21 cellular contexts compared by ENCODE assay signal in the genomic region with DNA sequence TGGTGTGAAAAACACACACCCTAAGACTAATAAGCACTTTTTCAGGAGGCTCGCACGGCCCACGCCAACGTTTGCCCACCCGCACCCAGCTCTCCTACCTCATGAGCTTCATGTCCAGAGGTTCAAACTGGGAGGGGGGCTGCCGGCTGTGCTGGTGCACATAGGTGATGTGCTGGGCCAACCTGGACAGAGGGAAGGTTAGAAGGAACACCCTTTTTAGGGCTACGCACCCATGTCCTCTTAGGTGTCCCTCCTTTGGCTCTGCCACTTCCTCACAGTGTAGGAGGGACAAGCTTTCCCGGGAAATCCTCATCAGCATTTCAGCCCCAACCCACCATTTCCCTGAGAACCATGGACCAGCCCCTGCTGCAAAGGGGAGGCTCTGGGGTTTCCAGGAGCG. TPM values are rescaled to one million over a fixed set of nuclear protein-coding genes. Genes with fewer than 3 reads are reported as not detected.
A peak's percentile ranks its signal among the peaks of the same experiment; 100 is the strongest.
DNase-seq lines count a peak whose midpoint lies in the region; ATAC-seq, FAIRE-seq and TF ChIP-seq lines count a peak whose summit lies in the region.
"Had no signal": no experiment of that assay in that cellular context is flagged by ENCODE, and none has a peak within 500 bp of the region (broad histone marks: within the 10 kb centered on the region; RNA-seq: fewer than 3 reads in every experiment).

No MANE protein-coding gene starts in this region.

- H3K9ac ChIP-seq in HUES64 (ENCODE audit: low read depth, low read length): no peak overlapping the region

- intact Hi-C loops in dendritic cell treated with granulocyte-macrophage colony-stimulating factor and Interleukin-4, amounts not matched to agents 40 ng/mL and 50 ng/mL, for 4 days (cut with micrococcal nuclease): no loop called here

- WGBS in HUES64: 92% methylated on average over 9 of the region's 9 CpGs

- no peak for DNase-seq in activated naive CD4-positive, alpha-beta T cell treated with anti-CD3 and anti-CD28 coated beads, Interleukin-2, amount 50 U/mL, for 16 hours
- DNase-seq in osteocyte (ENCODE audit: extremely low spot score, unreplicated experiment) (no peak), D341Med (ENCODE audit: low spot score) (no peak), urothelium cell line (ENCODE audit: low spot score) (no peak)
- DNase-seq: activated CD4-positive, CD25-positive, alpha-beta regulatory T cell treated with anti-CD3 and anti-CD28 coated beads, Interleukin-2, amount 50 U/mL, for 72 hours; C1 segment of cervical spinal cord; GDM1; Kasumi-1; left ventricle myocardium superior; mucosa of descending colon; NCI-H1092 treated with DMSO at 0.1 percent for 48 hours; NCI-H2107; NCI-H524; RPMI8226; stimulated activated CD4-positive, alpha-beta T cell treated with anti-CD3 and anti-CD28 coated beads, Interleukin-12 subunit alpha, Interleukin-12 subunit beta, amount 100 ng/mL, for 4 hours; SW 1271 had no signal

- H3K27me3 Mint-ChIP-seq in activated naive CD4-positive, alpha-beta T cell treated with anti-CD3 and anti-CD28 coated beads, Interleukin-2, amount 50 U/mL, for 24 hours: no peaks in the 10 kb centered on the region
- no peaks in the 10 kb centered on the region for H3K27me3 Mint-ChIP-seq in dendritic cell treated with granulocyte-macrophage colony-stimulating factor and Interleukin-4, amounts not matched to agents 40 ng/mL and 50 ng/mL, for 4 days
- H3K27me3 Mint-ChIP-seq in osteocyte (ENCODE audit: unreplicated experiment): no peaks in the 10 kb centered on the region

- H3K4me1 Mint-ChIP-seq in activated naive CD4-positive, alpha-beta T cell treated with anti-CD3 and anti-CD28 coated beads, Interleukin-2, amount 50 U/mL, for 24 hours: peaks cover 44% of the 10 kb centered on the region
- peaks cover 45% of the 10 kb centered on the region for H3K4me1 Mint-ChIP-seq in dendritic cell treated with granulocyte-macrophage colony-stimulating factor and Interleukin-4, amounts not matched to agents 40 ng/mL and 50 ng/mL, for 4 days (ENCODE audit: low read depth)
- peaks cover 23% of the 10 kb centered on the region for H3K4me1 Mint-ChIP-seq in osteocyte (ENCODE audit: unreplicated experiment)

- H3K36me3 Mint-ChIP-seq in activated naive CD4-positive, alpha-beta T cell treated with anti-CD3 and anti-CD28 coated beads, Interleukin-2, amount 50 U/mL, for 24 hours: peaks cover 32% of the 10 kb centered on the region
- H3K36me3 Mint-ChIP-seq in dendritic cell treated with granulocyte-macrophage colony-stimulating factor and Interleukin-4, amounts not matched to agents 40 ng/mL and 50 ng/mL, for 4 days (ENCODE audit: low read depth): peaks cover 98% of the 10 kb centered on the region
- peaks cover 66% of the 10 kb centered on the region for H3K36me3 Mint-ChIP-seq in osteocyte (ENCODE audit: unreplicated experiment)

- no peak for FAIRE-seq in urothelium cell line (lab: Jason Lieb, UNC)

- TF ChIP-seq CTCF in osteocyte (IDR thresholded peaks at IDR 0.05): no peak

- H3K4me3 ChIP-seq in HUES64 (ENCODE audit: low read length): no peak overlapping the region
- H3K4me3 ChIP-seq: hepatocyte, mucosa of descending colon had no signal

- H3K9me3 Mint-ChIP-seq in activated naive CD4-positive, alpha-beta T cell treated with anti-CD3 and anti-CD28 coated beads, Interleukin-2, amount 50 U/mL, for 24 hours: no peaks in the 10 kb centered on the region
- H3K9me3 Mint-ChIP-seq in dendritic cell treated with granulocyte-macrophage colony-stimulating factor and Interleukin-4, amounts not matched to agents 40 ng/mL and 50 ng/mL, for 4 days: no peaks in the 10 kb centered on the region
- H3K9me3 Mint-ChIP-seq in osteocyte (ENCODE audit: unreplicated experiment): no peaks in the 10 kb centered on the region

- H3K36me3 ChIP-seq in HUES64 (ENCODE audit: insufficient read depth, low read length): peaks cover 98% of the 10 kb centered on the region

- H3K4me3 Mint-ChIP-seq in activated naive CD4-positive, alpha-beta T cell treated with anti-CD3 and anti-CD28 coated beads, Interleukin-2, amount 50 U/mL, for 24 hours: no peak overlapping the region
- no peak overlapping the region for H3K4me3 Mint-ChIP-seq in dendritic cell treated with granulocyte-macrophage colony-stimulating factor and Interleukin-4, amounts not matched to agents 40 ng/mL and 50 ng/mL, for 4 days
- no peak overlapping the region for H3K4me3 Mint-ChIP-seq in osteocyte (ENCODE audit: unreplicated experiment)

- peak overlapping the region; percentile 62 for H3K27ac Mint-ChIP-seq in activated naive CD4-positive, alpha-beta T cell treated with anti-CD3 and anti-CD28 coated beads, Interleukin-2, amount 50 U/mL, for 24 hours
- H3K27ac Mint-ChIP-seq in dendritic cell treated with granulocyte-macrophage colony-stimulating factor and Interleukin-4, amounts not matched to agents 40 ng/mL and 50 ng/mL, for 4 days: peak overlapping the region; percentile 10
- peak overlapping the region; percentile 14 for H3K27ac Mint-ChIP-seq in osteocyte (ENCODE audit: unreplicated experiment)

- no peak for ATAC-seq in HG03439 (IDR thresholded peaks at IDR 0.05; ENCODE audit: unreplicated experiment)
- ATAC-seq: left ventricle myocardium superior, mucosa of descending colon had no signal

- no peaks in the 10 kb centered on the region for H3K9me3 ChIP-seq in HUES64 (ENCODE audit: insufficient read depth, low read depth, low read length)
- H3K9me3 ChIP-seq: mucosa of descending colon had no signal

- H3K27ac ChIP-seq in HUES64 (ENCODE audit: low read depth, low read length): peak overlapping the region; percentile 21; the same call in 1 of the 2 replicates
- H3K27ac ChIP-seq: hepatocyte had no signal

- H3K4me1 ChIP-seq in HUES64 (ENCODE audit: insufficient read depth, low read length): peaks cover 6% of the 10 kb centered on the region; the same call in 1 of the 2 replicates

- H3K27me3 ChIP-seq in HUES64 (ENCODE audit: insufficient read depth, low read length): no peaks in the 10 kb centered on the region
- H3K27me3 ChIP-seq: hepatocyte had no signal

RNA-seq across cellular contexts. Expression of a gene that starts 5.9 kb away (rescaled TPM):
- polyA plus RNA-seq in HUES64 (2013, experiment 1 of 2): 226 TPM
- 205 TPM for polyA plus RNA-seq in HUES64 (2013, experiment 2 of 2)
- 73.3 and 77.8 TPM in 2 replicates for total RNA-seq in osteocyte

RNA-seq across cellular contexts. Expression of a gene that starts 6.2 kb away (rescaled TPM):
- 14.9 TPM for polyA plus RNA-seq in HUES64 (2013, experiment 1 of 2)
- 11.3 TPM for polyA plus RNA-seq in HUES64 (2013, experiment 2 of 2)
- total RNA-seq in osteocyte: 22.0 and 27.4 TPM in 2 replicates

RNA-seq across cellular contexts. Expression of a gene that starts 6.5 kb away (rescaled TPM):
- polyA plus RNA-seq in HUES64 (2013, experiment 1 of 2): 89.7 TPM
- 91.2 TPM for polyA plus RNA-seq in HUES64 (2013, experiment 2 of 2)
- total RNA-seq in osteocyte: 93.7 and 101 TPM in 2 replicates

RNA-seq across cellular contexts. Expression of a gene that starts 13.8 kb away (rescaled TPM):
- 34.8 TPM for polyA plus RNA-seq in HUES64 (2013, experiment 1 of 2)
- 34.5 TPM for polyA plus RNA-seq in HUES64 (2013, experiment 2 of 2)
- total RNA-seq in osteocyte: 35.4 and 39.2 TPM in 2 replicates

RNA-seq across cellular contexts. Expression of a gene that starts 23.9 kb away (rescaled TPM):
- 54.7 TPM for polyA plus RNA-seq in HUES64 (2013, experiment 1 of 2)
- polyA plus RNA-seq in HUES64 (2013, experiment 2 of 2): 68.6 TPM
- total RNA-seq in osteocyte: 62.8 and 63.9 TPM in 2 replicates

Comparison
In these comparisons a context has a peak if more than half of its experiments do, and no peak if none do; other contexts are left out.
1. H3K27ac Mint-ChIP-seq: peak in every context shown above with its lines; median percentile 62 in activated naive CD4-positive, alpha-beta T cell treated with anti-CD3 and anti-CD28 coated beads, Interleukin-2, amount 50 U/mL, for 24 hours; 14 in osteocyte; 10 in dendritic cell treated with granulocyte-macrophage colony-stimulating factor and Interleukin-4, amounts not matched to agents 40 ng/mL and 50 ng/mL, for 4 days.